ENCODE assay signal across 10 cellular contexts in genomic region chr1:226425431-226426031, GRCh38. TPM values are rescaled to one million over a fixed set of nuclear protein-coding genes. Genes with fewer than 3 reads are reported as not detected.
DNase-seq lines count a peak whose midpoint lies in the region; ATAC-seq and TF ChIP-seq lines count a peak whose summit lies in the region.
"Had no signal": no experiment of that assay in that cellular context is flagged by ENCODE, and none has a peak within 500 bp of the region (broad histone marks: within the 10 kb centered on the region; RNA-seq: fewer than 3 reads in every experiment).

No MANE protein-coding gene starts in this region.

- no peak for TF ChIP-seq CTCF in CD8-positive, alpha-beta T cell (IDR thresholded peaks at IDR 0.05)
- no peak for TF ChIP-seq CTCF in endothelial cell (IDR thresholded peaks at IDR 0.05; ENCODE audit: unreplicated experiment)

- peak in 5 of 7 experiments; percentile 35 to 71 (median 46) for DNase-seq in CD8-positive, alpha-beta T cell
- DNase-seq in activated CD8-positive, alpha-beta memory T cell treated with anti-CD3 and anti-CD28 coated beads, Interleukin-2, amount 10 ng/mL, durations not matched to agents 7 days and 5 days: peak; percentile 66
- peak in 6 of 9 donors; percentile 35 to 66 (median 42) for DNase-seq in naive thymus-derived CD4-positive, alpha-beta T cell
- DNase-seq in G401 (ENCODE audit: low spot score) (no peak), NCI-H510A treated with DMSO at 0.1 percent for 48 hours (lab: John Stamatoyannopoulos, UW) (no peak), endothelial cell (ENCODE audit: low spot score) (no peak)
- DNase-seq: left ventricle myocardium inferior, NCI-H1105 had no signal

- POLR2A ChIA-PET in CD8-positive, alpha-beta T cell (lab: Charles Lee): interaction anchor here (0.6 to 2.7 kb wide), 10 partner anchors 13 to 363 kb away, joined by 3 to 17 read pairs (median 4); partner anchors contain the start of genes H3-3A and PARP1
- POLR2A ChIA-PET in naive thymus-derived CD4-positive, alpha-beta T cell (lab: Charles Lee): interaction anchor here (0.6 to 4.8 kb wide), 8 partner anchors 10 to 514 kb away, joined by 3 to 29 read pairs (median 6); partner anchors contain the start of genes ITPKB and PARP1

- H3K9me3 Mint-ChIP-seq in CD8-positive, alpha-beta T cell: no peaks in the 10 kb centered on the region
- H3K9me3 Mint-ChIP-seq in activated CD8-positive, alpha-beta memory T cell treated with anti-CD3 and anti-CD28 coated beads, Interleukin-2, amount 10 ng/mL, durations not matched to agents 7 days and 5 days (ENCODE audit: low read depth): no peaks in the 10 kb centered on the region
- no peaks in the 10 kb centered on the region for H3K9me3 Mint-ChIP-seq in naive thymus-derived CD4-positive, alpha-beta T cell
- no peaks in the 10 kb centered on the region for H3K9me3 Mint-ChIP-seq in endothelial cell (ENCODE audit: unreplicated experiment)

- H3K27ac Mint-ChIP-seq in CD8-positive, alpha-beta T cell: peak overlapping the region; percentile 56
- H3K27ac Mint-ChIP-seq in activated CD8-positive, alpha-beta memory T cell treated with anti-CD3 and anti-CD28 coated beads, Interleukin-2, amount 10 ng/mL, durations not matched to agents 7 days and 5 days: peak overlapping the region; percentile 80
- peak overlapping the region in 8 of 9 donors; percentile 53 to 93 (median 87) for H3K27ac Mint-ChIP-seq in naive thymus-derived CD4-positive, alpha-beta T cell
- no peak overlapping the region for H3K27ac Mint-ChIP-seq in endothelial cell (ENCODE audit: unreplicated experiment)

- H3K4me3 Mint-ChIP-seq in CD8-positive, alpha-beta T cell: peak overlapping the region; percentile 77
- peak overlapping the region; percentile 67 for H3K4me3 Mint-ChIP-seq in activated CD8-positive, alpha-beta memory T cell treated with anti-CD3 and anti-CD28 coated beads, Interleukin-2, amount 10 ng/mL, durations not matched to agents 7 days and 5 days
- peak overlapping the region in 3 of 10 donors; percentile 80 to 89 (median 87) for H3K4me3 Mint-ChIP-seq in naive thymus-derived CD4-positive, alpha-beta T cell
- H3K4me3 Mint-ChIP-seq in endothelial cell (ENCODE audit: unreplicated experiment): no peak overlapping the region

- intact Hi-C loops in CD8-positive, alpha-beta T cell (cut with DNase I, micrococcal nuclease): loop anchor here (1.0 to 2.0 kb wide), 3 partner anchors 19 to 145 kb away; no protein-coding TSS in a partner anchor
- intact Hi-C loops in naive thymus-derived CD4-positive, alpha-beta T cell (cut with micrococcal nuclease): loop anchor here (1.0 to 2.0 kb wide), 4 partner anchors 17 to 403 kb away; partner anchors contain the start of gene PARP1 (in 1 of the 2)

- H3K9me3 ChIP-seq in CD8-positive, alpha-beta T cell (ENCODE audit: low read length): no peaks in the 10 kb centered on the region
- H3K9me3 ChIP-seq in naive thymus-derived CD4-positive, alpha-beta T cell (ENCODE audit: control insufficient read depth in 2 of 3, low read length in 3 of 3): no peaks in the 10 kb centered on the region
- H3K9me3 ChIP-seq: left ventricle myocardium inferior had no signal

- CTCF ChIA-PET in CD8-positive, alpha-beta T cell (lab: Charles Lee): interaction anchor here (0.7 to 4.9 kb wide), 18 partner anchors 10 to 235 kb away, joined by 3 to 43 read pairs (median 10); partner anchors contain the start of genes PARP1 and STUM
- CTCF ChIA-PET in activated CD8-positive, alpha-beta memory T cell treated with anti-CD3 and anti-CD28 coated beads, Interleukin-2, amount 10 ng/mL, durations not matched to agents 7 days and 5 days (lab: Charles Lee): interaction anchor here (0.7 to 8.0 kb wide), 14 partner anchors 8 to 183 kb away, joined by 3 to 76 read pairs (median 4); partner anchors contain the start of genes PARP1 and STUM
- CTCF ChIA-PET in naive thymus-derived CD4-positive, alpha-beta T cell (lab: Charles Lee): interaction anchor here (0.6 to 3.8 kb wide), 16 partner anchors 10 to 1209 kb away, joined by 3 to 31 read pairs (median 4); partner anchors contain the start of gene PARP1

- ATAC-seq in CD8-positive, alpha-beta T cell: peak; percentile 45
- ATAC-seq in HG03571 (IDR thresholded peaks at IDR 0.05; ENCODE audit: unreplicated experiment) (peak; percentile 67), GM19351 (IDR thresholded peaks at IDR 0.05; ENCODE audit: unreplicated experiment) (no peak)
- ATAC-seq in activated CD8-positive, alpha-beta memory T cell treated with anti-CD3 and anti-CD28 coated beads, Interleukin-2, amount 10 ng/mL, durations not matched to agents 7 days and 5 days: peak; percentile 64
- peak; percentile 23 for ATAC-seq in naive thymus-derived CD4-positive, alpha-beta T cell

- no peaks in the 10 kb centered on the region for H3K27me3 Mint-ChIP-seq in CD8-positive, alpha-beta T cell (ENCODE audit: low read depth)
- H3K27me3 Mint-ChIP-seq in activated CD8-positive, alpha-beta memory T cell treated with anti-CD3 and anti-CD28 coated beads, Interleukin-2, amount 10 ng/mL, durations not matched to agents 7 days and 5 days: peaks cover 2% of the 10 kb centered on the region
- peaks cover 0 to 5% (median 0%) of the 10 kb centered on the region in 5 donors for H3K27me3 Mint-ChIP-seq in naive thymus-derived CD4-positive, alpha-beta T cell
- H3K27me3 Mint-ChIP-seq in endothelial cell (ENCODE audit: unreplicated experiment): peaks cover 2% of the 10 kb centered on the region

- H3K4me1 Mint-ChIP-seq in CD8-positive, alpha-beta T cell (ENCODE audit: low read depth): peaks cover 38% of the 10 kb centered on the region
- H3K4me1 Mint-ChIP-seq in activated CD8-positive, alpha-beta memory T cell treated with anti-CD3 and anti-CD28 coated beads, Interleukin-2, amount 10 ng/mL, durations not matched to agents 7 days and 5 days: peaks cover 8% of the 10 kb centered on the region
- H3K4me1 Mint-ChIP-seq in naive thymus-derived CD4-positive, alpha-beta T cell: peaks cover 15 to 40% (median 21%) of the 10 kb centered on the region in 7 donors
- peaks cover 2% of the 10 kb centered on the region for H3K4me1 Mint-ChIP-seq in endothelial cell (ENCODE audit: unreplicated experiment)

- peaks cover 30% of the 10 kb centered on the region for H3K4me1 ChIP-seq in CD8-positive, alpha-beta T cell (ENCODE audit: insufficient read depth, low read length)
- H3K4me1 ChIP-seq in naive thymus-derived CD4-positive, alpha-beta T cell (ENCODE audit: control insufficient read depth in 2 of 2, insufficient read depth in 2 of 2, low read length in 2 of 2): peaks cover 11% of the 10 kb centered on the region in 2 donors

- no peaks in the 10 kb centered on the region for H3K36me3 Mint-ChIP-seq in CD8-positive, alpha-beta T cell
- H3K36me3 Mint-ChIP-seq in activated CD8-positive, alpha-beta memory T cell treated with anti-CD3 and anti-CD28 coated beads, Interleukin-2, amount 10 ng/mL, durations not matched to agents 7 days and 5 days: no peaks in the 10 kb centered on the region
- peaks cover 0 to 3% (median 0%) of the 10 kb centered on the region in 5 donors for H3K36me3 Mint-ChIP-seq in naive thymus-derived CD4-positive, alpha-beta T cell
- H3K36me3 Mint-ChIP-seq in endothelial cell (ENCODE audit: low read depth, unreplicated experiment): no peaks in the 10 kb centered on the region

- H3K27ac ChIP-seq in CD8-positive, alpha-beta T cell (ENCODE audit: low read depth, low read length): peak overlapping the region; percentile 24
- H3K27ac ChIP-seq in naive thymus-derived CD4-positive, alpha-beta T cell (ENCODE audit: low read depth, low read length): peak overlapping the region; percentile 24
- H3K27ac ChIP-seq: left ventricle myocardium inferior had no signal

- H3K27me3 ChIP-seq in CD8-positive, alpha-beta T cell (ENCODE audit: insufficient read depth, low read length): no peaks in the 10 kb centered on the region
- no peaks in the 10 kb centered on the region for H3K27me3 ChIP-seq in naive thymus-derived CD4-positive, alpha-beta T cell (ENCODE audit: control insufficient read depth in 2 of 2, insufficient read depth in 2 of 2, low read length in 2 of 2)

- H3K4me3 ChIP-seq in CD8-positive, alpha-beta T cell (ENCODE audit: low read depth, low read length): peak overlapping the region; percentile 42
- peak overlapping the region; percentile 66 for H3K4me3 ChIP-seq in naive thymus-derived CD4-positive, alpha-beta T cell (ENCODE audit: low read length)
- H3K4me3 ChIP-seq: left ventricle myocardium inferior had no signal

- in situ Hi-C loops in G401 (cut with HindIII; ENCODE audit: low sequenced_read_pairs): no loop called here

- no peaks in the 10 kb centered on the region for H3K36me3 ChIP-seq in CD8-positive, alpha-beta T cell (ENCODE audit: insufficient read depth, low read length)
- H3K36me3 ChIP-seq in naive thymus-derived CD4-positive, alpha-beta T cell (ENCODE audit: control insufficient read depth in 2 of 3, insufficient read depth in 3 of 3, low read length in 3 of 3): no peaks in the 10 kb centered on the region
- H3K36me3 ChIP-seq: left ventricle myocardium inferior had no signal

RNA-seq across cellular contexts. Expression of gene PARP1, which starts 17.6 kb away (rescaled TPM):
- total RNA-seq in CD8-positive, alpha-beta T cell: 10 to 100 TPM; 38.6 to 46.2 TPM
- 100 to 1,000 TPM; 185 to 207 TPM for total RNA-seq in activated CD8-positive, alpha-beta memory T cell treated with anti-CD3 and anti-CD28 coated beads, Interleukin-2, amount 10 ng/mL, durations not matched to agents 7 days and 5 days
- 100 to 1,000 TPM in 2 of 5 experiments, 10 to 100 TPM in 3; 63.6 to 165 (median 89.3) TPM for total RNA-seq in naive thymus-derived CD4-positive, alpha-beta T cell
- polyA plus RNA-seq in naive thymus-derived CD4-positive, alpha-beta T cell: 10 to 100 TPM; 85.6 to 95.1 TPM
- 156 and 218 TPM in 2 replicates for total RNA-seq in G401 (2014; rRNA removed; shearing (Covaris generic))
- 131 TPM for total RNA-seq in endothelial cell (ENCODE audit: unreplicated experiment)

Comparison
In these comparisons a context has a peak if more than half of its experiments do, and no peak if none do; other contexts are left out.
1. DNase-seq: peak in CD8-positive, alpha-beta T cell (5 of 7), activated CD8-positive, alpha-beta memory T cell treated with anti-CD3 and anti-CD28 coated beads, Interleukin-2, amount 10 ng/mL, durations not matched to agents 7 days and 5 days (single experiment) and naive thymus-derived CD4-positive, alpha-beta T cell (6 of 9); none in G401 (single experiment), NCI-H510A treated with DMSO at 0.1 percent for 48 hours (single experiment) and endothelial cell (single experiment).